Comparison of ENCODE assay signal across 9 cellular contexts in the genomic region with DNA sequence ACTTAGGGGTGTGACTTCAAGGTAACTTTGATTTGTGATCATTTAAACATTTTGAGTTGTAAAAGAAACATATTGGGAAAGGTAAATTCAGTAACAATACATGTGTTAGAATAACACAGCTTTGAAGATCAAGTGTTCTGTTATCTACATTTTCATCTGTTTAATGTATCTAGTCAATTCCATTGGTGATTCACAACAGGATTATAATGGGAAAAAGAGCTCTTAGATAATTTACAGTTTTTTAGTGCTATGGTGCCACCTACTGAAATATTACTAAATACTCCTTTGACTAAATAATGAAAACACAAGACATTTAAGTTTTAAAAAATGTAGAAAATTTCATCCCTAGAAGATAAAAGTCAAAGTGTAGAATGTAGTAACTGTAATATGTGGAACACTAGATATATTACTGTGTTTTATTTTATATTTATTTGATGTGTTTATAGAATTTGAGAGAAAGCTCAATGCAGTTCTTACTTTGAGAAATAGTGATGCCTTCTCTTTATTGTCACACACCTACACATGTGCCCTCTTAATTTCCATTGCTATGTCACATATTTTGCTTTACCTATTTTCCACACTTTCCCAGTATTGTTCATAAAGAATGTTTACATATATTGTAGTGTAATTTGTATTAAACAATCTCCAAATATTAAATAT. TPM values are rescaled to one million over a fixed set of nuclear protein-coding genes. Genes with fewer than 3 reads are reported as not detected.
A peak's percentile ranks its signal among the peaks of the same experiment; 100 is the strongest.
DNase-seq lines count a peak whose midpoint lies in the region; ATAC-seq and TF ChIP-seq lines count a peak whose summit lies in the region.
"Had no signal": no experiment of that assay in that cellular context is flagged by ENCODE, and none has a peak within 500 bp of the region (broad histone marks: within the 10 kb centered on the region; RNA-seq: fewer than 3 reads in every experiment).

No MANE protein-coding gene starts in this region.

- H3K9ac ChIP-seq in fibroblast of lung (ENCODE audit: insufficient read depth, low read length) (no peak overlapping the region), colonic mucosa (ENCODE audit: low read depth in 2 of 2, low read length in 2 of 2) (no peak overlapping the region)

- no peaks in the 10 kb centered on the region for H3K79me2 ChIP-seq in fibroblast of lung (ENCODE audit: control insufficient read depth, insufficient read depth, low read length)

- ATAC-seq in upper lobe of right lung (no peak), GM21529 (IDR thresholded peaks at IDR 0.05; ENCODE audit: unreplicated experiment) (no peak), GM19463 (IDR thresholded peaks at IDR 0.05; ENCODE audit: unreplicated experiment) (no peak)

- H3K36me3 ChIP-seq in HEK293 (ENCODE audit: control insufficient read depth in 2 of 2, insufficient read depth in 1 of 2, low read length in 2 of 2) (no peaks in the 10 kb centered on the region), fibroblast of lung (ENCODE audit: control insufficient read depth, insufficient read depth, low read length) (no peaks in the 10 kb centered on the region), upper lobe of right lung (no peaks in the 10 kb centered on the region), colonic mucosa (no peaks in the 10 kb centered on the region)

- H3K27me3 ChIP-seq in fibroblast of lung (ENCODE audit: control insufficient read depth, insufficient read depth, low read length) (no peaks in the 10 kb centered on the region), upper lobe of right lung (no peaks in the 10 kb centered on the region), colonic mucosa (no peaks in the 10 kb centered on the region)

- POLR2A ChIA-PET in HEK293 (lab: Yijun Ruan, JAX) (no interaction called here), RWPE1 (lab: Yijun Ruan, JAX; ENCODE audit: low non-redundant PET) (no interaction called here)

- no peak overlapping the region for H3K4me3 ChIP-seq in HEK293 (ENCODE audit: low read depth, low read length)
- no peak overlapping the region for H3K4me3 ChIP-seq in fibroblast of lung (replicated peaks in 1 of 4; ENCODE audit: control extremely low read depth in 1 of 4, insufficient read depth in 1 of 4, low read depth in 3 of 4, low read length in 4 of 4)
- no peak overlapping the region for H3K4me3 ChIP-seq in upper lobe of right lung
- H3K4me3 ChIP-seq in colonic mucosa: no peak overlapping the region
- H3K4me3 ChIP-seq: lung had no signal

- H3K9me3 ChIP-seq in HEK293 (ENCODE audit: control insufficient read depth, insufficient read depth, low read depth, low read length) (no peaks in the 10 kb centered on the region), fibroblast of lung (ENCODE audit: control insufficient read depth, insufficient read depth, low read depth, low read length) (no peaks in the 10 kb centered on the region), upper lobe of right lung (no peaks in the 10 kb centered on the region), colonic mucosa (no peaks in the 10 kb centered on the region)

- H3K4me2 ChIP-seq in fibroblast of lung (ENCODE audit: extremely low read depth, insufficient read depth, low read length): no peak overlapping the region

- CTCF ChIA-PET in HEK293 (lab: Yijun Ruan, JAX) (interaction anchor here (0.5 to 2.1 kb wide), 22 partner anchors 9 to 1507 kb away, joined by 3 to 8 read pairs (median 3); no protein-coding TSS in a partner anchor), RWPE1 (lab: Yijun Ruan, JAX) (interaction anchor here (0.5 to 2.0 kb wide), 11 partner anchors 14 to 1461 kb away, joined by 3 to 9 read pairs (median 3); no protein-coding TSS in a partner anchor)

- H3K4me1 ChIP-seq in HEK293 (ENCODE audit: control insufficient read depth, insufficient read depth, low read length) (peaks cover 2% of the 10 kb centered on the region; the same call in 1 of the 2 replicates), fibroblast of lung (ENCODE audit: control insufficient read depth, extremely low read depth, insufficient read depth, low read length) (no peaks in the 10 kb centered on the region), upper lobe of right lung (peaks cover 22% of the 10 kb centered on the region), colonic mucosa (no peaks in the 10 kb centered on the region)

- TF ChIP-seq CTCF in HEK293 (tag by site-specific recombination; IDR thresholded peaks at IDR 0.05): no peak; the same call in 1 of the 2 replicates
- TF ChIP-seq CTCF in RWPE1 (conservative IDR thresholded peaks at IDR 0.05; ENCODE audit: low read depth): peak; percentile 49
- TF ChIP-seq CTCF in fibroblast of lung (conservative IDR thresholded peaks at IDR 0.05 in 1 of 2, IDR thresholded peaks at IDR 0.05 in 1 of 2; ENCODE audit: low read depth in 1 of 2, low read length in 2 of 2): peak in 1 of 2 donors; percentile 12
- peak; percentile 40 for TF ChIP-seq CTCF in upper lobe of right lung (IDR thresholded peaks at IDR 0.05)
- no peak for TF ChIP-seq CTCF in colonic mucosa (IDR thresholded peaks at IDR 0.05)

- no peak overlapping the region for H2AFZ ChIP-seq in fibroblast of lung (ENCODE audit: low read length)

- H4K20me1 ChIP-seq in fibroblast of lung (ENCODE audit: control insufficient read depth, extremely low read depth, insufficient read depth, low read length): no peaks in the 10 kb centered on the region

- H3K27ac ChIP-seq in HEK293 (ENCODE audit: extremely low read depth, low read depth, low read length): no peak overlapping the region
- no peak overlapping the region for H3K27ac ChIP-seq in RWPE1
- no peak overlapping the region for H3K27ac ChIP-seq in fibroblast of lung (ENCODE audit: insufficient read depth, low read length)
- no peak overlapping the region for H3K27ac ChIP-seq in upper lobe of right lung
- no peak overlapping the region for H3K27ac ChIP-seq in colonic mucosa

- peak; percentile 59 for DNase-seq in CD1c-positive myeloid dendritic cell (ENCODE audit: extremely low spot score)
- peak; percentile 49 for DNase-seq in RWPE1 (ENCODE audit: low spot score)
- DNase-seq in fibroblast of lung (ENCODE audit: low read depth in 2 of 2): peak; percentile 52 to 72
- no peak for DNase-seq in upper lobe of right lung
- no peak for DNase-seq in colonic mucosa

- intact Hi-C loops in upper lobe of right lung (cut with DNase I) (no loop called here), colonic mucosa (cut with DNase I) (no loop called here)

TF ChIP-seq in HEK293, 187 proteins besides CTCF, POLR2A, EP300 and RAD21:
- TF ChIP-seq IKZF3 (tag by site-specific recombination; IDR thresholded peaks at IDR 0.05): peak; percentile 54
- TF ChIP-seq KLF16 (tag by site-specific recombination; IDR thresholded peaks at IDR 0.05): no peak
- TF ChIP-seq ZNF654 (tag by site-specific recombination; IDR thresholded peaks at IDR 0.05; ENCODE audit: low read depth): peak; percentile 74
- TF ChIP-seq ZBTB17 (tag by site-specific recombination; IDR thresholded peaks at IDR 0.05): 0 out of 2 replicates have a peak, but pooled peaks have one; percentile 30
- TF ChIP-seq ZNF785 (tag by site-specific recombination; IDR thresholded peaks at IDR 0.05): no peak

RNA-seq across cellular contexts. Expression of a gene that starts 47.4 kb away (rescaled TPM):
- under 0.01 TPM in 2 replicates for total RNA-seq in fibroblast of lung
- polyA plus RNA-seq in fibroblast of lung: 0.07 and 0.11 TPM in 2 replicates
- polyA plus RNA-seq in fibroblast of lung (2012): 0.06 TPM in 1 of 2 replicates, not detected in the other
- not detected in 2 replicates for polyA minus RNA-seq in fibroblast of lung (ENCODE audit: low replicate concordance)
- 127 TPM for total RNA-seq in upper lobe of right lung
- total RNA-seq in colonic mucosa: 10 to 100 TPM; 11.2 to 18.7 TPM

Comparison
In these comparisons a context has a peak if more than half of its experiments do, and no peak if none do; other contexts are left out.
1. DNase-seq: peak in CD1c-positive myeloid dendritic cell (single experiment), RWPE1 (single experiment) and fibroblast of lung (2 of 2); none in upper lobe of right lung (single experiment) and colonic mucosa (single experiment).
2. CTCF ChIP-seq: peak in RWPE1 (single experiment) and upper lobe of right lung (single experiment); none in HEK293 (single experiment) and colonic mucosa (single experiment).
3. RNA of a gene that starts 47.4 kb away (total RNA-seq): 127 TPM in upper lobe of right lung (single experiment) and 11.2 to 18.7 TPM in colonic mucosa; under 0.01 TPM in fibroblast of lung; every median in the first group is over 10 times any median in the second.